Comparison of ENCODE assay signal across 13 cellular contexts in genomic region chr3:41710646-41711388, GRCh38.
DNase-seq lines count a peak whose midpoint lies in the region; ATAC-seq, FAIRE-seq and TF ChIP-seq lines count a peak whose summit lies in the region.
"Had no signal": no experiment of that assay in that cellular context is flagged by ENCODE, and none has a peak within 500 bp of the region (broad histone marks: within the 10 kb centered on the region; RNA-seq: fewer than 3 reads in every experiment).

No MANE protein-coding gene starts in this region.

- H2AFZ ChIP-seq in parathyroid adenoma: peak overlapping the region; percentile 4
- H2AFZ ChIP-seq: hepatocyte had no signal

- no peaks in the 10 kb centered on the region for H3K27me3 Mint-ChIP-seq in activated CD8-positive, alpha-beta T cell treated with anti-CD3 and anti-CD28 coated beads for 36 hours
- no peaks in the 10 kb centered on the region for H3K27me3 Mint-ChIP-seq in CD4-positive, alpha-beta T cell
- H3K27me3 Mint-ChIP-seq: natural killer cell treated with Interleukin-12 subunit alpha and Interleukin-12 subunit beta and Interleukin-15 and Interleukin-18, amount 100 ng/mL, for 72 hours had no signal

- peaks cover 8% of the 10 kb centered on the region for H3K4me1 ChIP-seq in parathyroid adenoma
- H3K4me1 ChIP-seq: HAP-1 had no signal

- H3K36me3 ChIP-seq in parathyroid adenoma (ENCODE audit: control insufficient read depth, insufficient read depth, low read length): no peaks in the 10 kb centered on the region
- H3K36me3 ChIP-seq: HAP-1, upper lobe of left lung had no signal

- H3K79me2 ChIP-seq in parathyroid adenoma: no peaks in the 10 kb centered on the region
- H3K79me2 ChIP-seq: hepatocyte had no signal

- POLR2A ChIA-PET in activated CD8-positive, alpha-beta T cell treated with anti-CD3 and anti-CD28 coated beads for 36 hours (lab: Charles Lee): no interaction called here
- POLR2A ChIA-PET in CD4-positive, alpha-beta T cell (lab: Charles Lee): interaction anchor here (0.6 kb wide), 1 partner anchor 194 kb away, joined by 3 read pairs; no protein-coding TSS in a partner anchor

- peak overlapping the region; percentile 36 for H3K27ac ChIP-seq in parathyroid adenoma
- no peak overlapping the region for H3K27ac ChIP-seq in CD4-positive, alpha-beta T cell (ENCODE audit: low read depth, low read length)
- H3K27ac ChIP-seq: hepatocyte, upper lobe of left lung had no signal

- peak; percentile 82 for DNase-seq in GM03348 (ENCODE audit: low spot score)
- peak; percentile 82 for DNase-seq in RCC 7860 (ENCODE audit: low spot score)
- peak; percentile 83 for DNase-seq in fibroblast of mammary gland (ENCODE audit: low read depth)
- no peak for DNase-seq in cortex of kidney (lab: John Stamatoyannopoulos, UW)
- no peak for DNase-seq in activated CD8-positive, alpha-beta T cell treated with anti-CD3 and anti-CD28 coated beads for 36 hours
- DNase-seq in NCI-H128 (lab: John Stamatoyannopoulos, UW; ENCODE audit: unreplicated experiment): no peak
- DNase-seq in CD4-positive, alpha-beta T cell: no peak
- DNase-seq: NCI-H446, upper lobe of left lung had no signal

- intact Hi-C loops in activated CD8-positive, alpha-beta T cell treated with anti-CD3 and anti-CD28 coated beads for 36 hours (cut with micrococcal nuclease): no loop called here
- intact Hi-C loops in CD4-positive, alpha-beta T cell (cut with DNase I, micrococcal nuclease): no loop called here

- ATAC-seq in activated CD8-positive, alpha-beta T cell treated with anti-CD3 and anti-CD28 coated beads for 36 hours: no peak
- no peak for ATAC-seq in CD4-positive, alpha-beta T cell (ENCODE audit: poor library complexity)
- ATAC-seq: natural killer cell treated with Interleukin-12 subunit alpha and Interleukin-12 subunit beta and Interleukin-15 and Interleukin-18, amount 100 ng/mL, for 72 hours had no signal

- H3K9me3 ChIP-seq in parathyroid adenoma (ENCODE audit: control insufficient read depth, low read length): no peaks in the 10 kb centered on the region
- no peaks in the 10 kb centered on the region for H3K9me3 ChIP-seq in CD4-positive, alpha-beta T cell (ENCODE audit: control insufficient read depth, low read length)
- H3K9me3 ChIP-seq: HAP-1, upper lobe of left lung had no signal

- FAIRE-seq in RCC 7860 (lab: Jason Lieb, UNC): peak; percentile 49

- no peaks in the 10 kb centered on the region for H3K9me3 Mint-ChIP-seq in activated CD8-positive, alpha-beta T cell treated with anti-CD3 and anti-CD28 coated beads for 36 hours
- H3K9me3 Mint-ChIP-seq in CD4-positive, alpha-beta T cell: no peaks in the 10 kb centered on the region
- H3K9me3 Mint-ChIP-seq: natural killer cell treated with Interleukin-12 subunit alpha and Interleukin-12 subunit beta and Interleukin-15 and Interleukin-18, amount 100 ng/mL, for 72 hours had no signal

- no peak overlapping the region for H3K4me3 ChIP-seq in fibroblast of mammary gland (ENCODE audit: control insufficient read depth, low read depth, low read length)
- no peak overlapping the region for H3K4me3 ChIP-seq in parathyroid adenoma (ENCODE audit: low read depth, low read length)
- H3K4me3 ChIP-seq: HAP-1, hepatocyte, upper lobe of left lung had no signal

- no peaks in the 10 kb centered on the region for H3K27me3 ChIP-seq in parathyroid adenoma (ENCODE audit: control insufficient read depth, insufficient read depth, low read length)
- H3K27me3 ChIP-seq in CD4-positive, alpha-beta T cell (ENCODE audit: control insufficient read depth, insufficient read depth, low read length): no peaks in the 10 kb centered on the region
- H3K27me3 ChIP-seq: hepatocyte, upper lobe of left lung had no signal

- no peak overlapping the region for H3K27ac Mint-ChIP-seq in activated CD8-positive, alpha-beta T cell treated with anti-CD3 and anti-CD28 coated beads for 36 hours
- H3K27ac Mint-ChIP-seq in CD4-positive, alpha-beta T cell: no peak overlapping the region
- H3K27ac Mint-ChIP-seq: natural killer cell treated with Interleukin-12 subunit alpha and Interleukin-12 subunit beta and Interleukin-15 and Interleukin-18, amount 100 ng/mL, for 72 hours had no signal

- H3K4me3 Mint-ChIP-seq in activated CD8-positive, alpha-beta T cell treated with anti-CD3 and anti-CD28 coated beads for 36 hours: no peak overlapping the region
- no peak overlapping the region for H3K4me3 Mint-ChIP-seq in CD4-positive, alpha-beta T cell
- H3K4me3 Mint-ChIP-seq: natural killer cell treated with Interleukin-12 subunit alpha and Interleukin-12 subunit beta and Interleukin-15 and Interleukin-18, amount 100 ng/mL, for 72 hours had no signal

- no peak overlapping the region for H3K4me2 ChIP-seq in parathyroid adenoma (ENCODE audit: low read length)
- H3K4me2 ChIP-seq: hepatocyte had no signal

- H3K4me1 Mint-ChIP-seq in activated CD8-positive, alpha-beta T cell treated with anti-CD3 and anti-CD28 coated beads for 36 hours (ENCODE audit: low read depth): no peaks in the 10 kb centered on the region
- H3K4me1 Mint-ChIP-seq in CD4-positive, alpha-beta T cell (ENCODE audit: low read depth): no peaks in the 10 kb centered on the region

- no peak for TF ChIP-seq CTCF in fibroblast of mammary gland (conservative IDR thresholded peaks at IDR 0.05; ENCODE audit: control insufficient read depth, insufficient read depth, low read depth, low read length)
- no peak for TF ChIP-seq CTCF in parathyroid adenoma (IDR thresholded peaks at IDR 0.05)
- no peak for TF ChIP-seq CTCF in activated CD8-positive, alpha-beta T cell treated with anti-CD3 and anti-CD28 coated beads for 36 hours (IDR thresholded peaks at IDR 0.05)
- no peak for TF ChIP-seq CTCF in CD4-positive, alpha-beta T cell (IDR thresholded peaks at IDR 0.05)

- CTCF ChIA-PET in activated CD8-positive, alpha-beta T cell treated with anti-CD3 and anti-CD28 coated beads for 36 hours (lab: Charles Lee): no interaction called here
- CTCF ChIA-PET in CD4-positive, alpha-beta T cell (lab: Charles Lee): interaction anchor here (0.8 kb wide), 1 partner anchor 11 kb away, joined by 3 read pairs; no protein-coding TSS in a partner anchor

- H3K36me3 Mint-ChIP-seq in activated CD8-positive, alpha-beta T cell treated with anti-CD3 and anti-CD28 coated beads for 36 hours (ENCODE audit: low read depth): peaks cover 4% of the 10 kb centered on the region
- peaks cover 23% of the 10 kb centered on the region for H3K36me3 Mint-ChIP-seq in CD4-positive, alpha-beta T cell (ENCODE audit: low read depth)
- H3K36me3 Mint-ChIP-seq: natural killer cell treated with Interleukin-12 subunit alpha and Interleukin-12 subunit beta and Interleukin-15 and Interleukin-18, amount 100 ng/mL, for 72 hours had no signal

- H3K9ac ChIP-seq in parathyroid adenoma: no peak overlapping the region

Comparison
In these comparisons a context has a peak if more than half of its experiments do, and no peak if none do; other contexts are left out.
1. DNase-seq: peak in GM03348 (single experiment), RCC 7860 (single experiment) and fibroblast of mammary gland (single experiment); none in cortex of kidney (single experiment), activated CD8-positive, alpha-beta T cell treated with anti-CD3 and anti-CD28 coated beads for 36 hours (single experiment), NCI-H128 (single experiment) and CD4-positive, alpha-beta T cell (0 of 10).